In the genomic region with DNA sequence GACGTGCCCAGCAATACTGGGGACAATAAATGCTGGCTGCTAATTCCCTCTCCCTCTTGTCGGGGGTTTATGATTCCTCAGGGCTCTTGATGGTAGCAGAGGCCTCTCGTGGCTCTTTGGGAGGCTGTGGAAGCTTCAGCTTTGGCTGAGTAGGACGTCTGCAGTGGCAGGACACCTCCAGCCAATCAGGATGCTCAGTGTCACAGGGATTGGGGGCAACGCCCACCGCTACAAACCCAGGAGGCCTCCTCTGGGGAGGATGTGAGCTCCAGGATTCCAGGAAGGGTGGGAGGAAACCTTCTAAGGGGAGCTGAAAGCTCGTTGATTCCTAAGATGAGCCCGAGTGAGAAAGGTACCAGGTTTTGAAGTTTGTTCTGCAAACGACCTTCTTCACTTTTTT, we compare ENCODE assay signal across 26 cellular contexts. TPM values are rescaled to one million over a fixed set of nuclear protein-coding genes. Genes with fewer than 3 reads are reported as not detected.
"Had no signal": no experiment of that assay in that cellular context is flagged by ENCODE, and none has a peak within 500 bp of the region (broad histone marks: within the 10 kb centered on the region; RNA-seq: fewer than 3 reads in every experiment).

No MANE protein-coding gene starts in this region.

- H3K4me3 ChIP-seq: heart left ventricle, mucosa of descending colon, pancreas, stomach, thoracic aorta had no signal

- H3K36me3 ChIP-seq: heart left ventricle, pancreas, stomach, thoracic aorta had no signal

- H3K9me3 Mint-ChIP-seq: dendritic cell treated with granulocyte-macrophage colony-stimulating factor and Interleukin-4, amounts not matched to agents 40 ng/mL and 50 ng/mL, for 4 days; immature natural killer cell; naive thymus-derived CD8-positive, alpha-beta T cell had no signal

- DNase-seq: cerebellar nuclear complex; erythroblast; foreskin melanocyte; hippocampal formation; immature natural killer cell; kidney; left colon; mucosa of descending colon; occipital lobe; pancreas; right cardiac atrium; small intestine; stimulated activated CD4-positive, alpha-beta T cell treated with anti-CD3 and anti-CD28 coated beads, Interleukin-12 subunit alpha, Interleukin-12 subunit beta, amount 100 ng/mL, for 4 hours; stimulated activated naive CD4-positive, alpha-beta T cell; stomach; substantia nigra; trophoblast cell had no signal

- H3K27me3 ChIP-seq: pancreas had no signal

- H3K27ac Mint-ChIP-seq: dendritic cell treated with granulocyte-macrophage colony-stimulating factor and Interleukin-4, amounts not matched to agents 40 ng/mL and 50 ng/mL, for 4 days; immature natural killer cell; naive thymus-derived CD8-positive, alpha-beta T cell; progenitor cell of endocrine pancreas had no signal

- ATAC-seq: heart left ventricle; left colon; mucosa of descending colon; naive thymus-derived CD8-positive, alpha-beta T cell; pancreas; right cardiac atrium had no signal

- H3K4me3 Mint-ChIP-seq: dendritic cell treated with granulocyte-macrophage colony-stimulating factor and Interleukin-4, amounts not matched to agents 40 ng/mL and 50 ng/mL, for 4 days; immature natural killer cell; naive thymus-derived CD8-positive, alpha-beta T cell had no signal

- H3K4me1 Mint-ChIP-seq: immature natural killer cell; naive thymus-derived CD8-positive, alpha-beta T cell had no signal

- H3K27ac ChIP-seq: heart left ventricle, pancreas, stomach, thoracic aorta had no signal

- H3K4me1 ChIP-seq: heart left ventricle, pancreas, stomach had no signal

- H3K36me3 Mint-ChIP-seq: immature natural killer cell; naive thymus-derived CD8-positive, alpha-beta T cell had no signal

- H3K9me3 ChIP-seq: heart left ventricle, mucosa of descending colon, pancreas, stomach, thoracic aorta had no signal

RNA-seq across cellular contexts. Expression of gene RSPO4, which starts 19.4 kb away (rescaled TPM):
- total RNA-seq: endothelial cell of umbilical vein, liver, lung microvascular endothelial cell, occipital lobe, stomach, thoracic aorta, urinary bladder had no signal
- polyA plus RNA-seq: endothelial cell of umbilical vein; immature natural killer cell; liver; naive thymus-derived CD8-positive, alpha-beta T cell had no signal
